Comparison of ENCODE assay signal across 1 cellular context in genomic region chr6:167420858-167421766, GRCh38.
TF ChIP-seq lines count a peak whose summit lies in the region.

No MANE protein-coding gene starts in this region.

TF ChIP-seq in HepG2, 621 proteins besides CTCF, POLR2A, EP300 and RAD21 (continues in another document):
- TF ChIP-seq KDM5B (CRISPR knock-in tag; IDR thresholded peaks at IDR 0.05; ENCODE audit: borderline replicate concordance) (peak; percentile 46; the same call in 1 of the 2 replicates), NR0B2 (CRISPR knock-in tag; IDR thresholded peaks at IDR 0.05) (no peak), GABPA (IDR thresholded peaks at IDR 0.05; ENCODE audit: low read depth, low read length) (no peak), GABPA (CRISPR knock-in tag; IDR thresholded peaks at IDR 0.05; ENCODE audit: low read depth) (no peak), SCMH1 (CRISPR knock-in tag; IDR thresholded peaks at IDR 0.05; ENCODE audit: borderline replicate concordance) (no peak), ZFX (CRISPR knock-in tag; IDR thresholded peaks at IDR 0.05; ENCODE audit: low read depth) (peak; percentile 82), ERF (CRISPR knock-in tag; IDR thresholded peaks at IDR 0.05) (peak; percentile 72), HES4 (CRISPR knock-in tag; IDR thresholded peaks at IDR 0.05; ENCODE audit: borderline replicate concordance) (no peak), FOXO4 (CRISPR knock-in tag; conservative IDR thresholded peaks at IDR 0.05) (no peak), ATF2 (CRISPR knock-in tag; IDR thresholded peaks at IDR 0.05) (peak; percentile 80; the same call in 1 of the 2 replicates), ZNF326 (CRISPR knock-in tag; IDR thresholded peaks at IDR 0.05; ENCODE audit: borderline replicate concordance) (no peak), MTERF4 (CRISPR knock-in tag; IDR thresholded peaks at IDR 0.05) (no peak), ZFP36L1 (CRISPR knock-in tag; IDR thresholded peaks at IDR 0.05) (no peak), ZFP36L2 (CRISPR knock-in tag; IDR thresholded peaks at IDR 0.05) (no peak), PAF1 (CRISPR knock-in tag; IDR thresholded peaks at IDR 0.05) (0 out of 2 replicates have a peak, but pooled peaks have one; percentile 59), HNF4A (CRISPR knock-in tag; IDR thresholded peaks at IDR 0.05) (peak; percentile 95), KIAA2018 (CRISPR knock-in tag; IDR thresholded peaks at IDR 0.05; ENCODE audit: borderline replicate concordance) (no peak), LRRFIP1 (CRISPR knock-in tag; conservative IDR thresholded peaks at IDR 0.05) (0 out of 2 replicates have a peak, but pooled peaks have one; percentile 54), ZFP91 (CRISPR knock-in tag; IDR thresholded peaks at IDR 0.05; ENCODE audit: borderline replicate concordance) (peak; percentile 85), HNRNPL (IDR thresholded peaks at IDR 0.05; ENCODE audit: low read depth, low read length) (peak; percentile 96), DNMT3B (CRISPR knock-in tag; conservative IDR thresholded peaks at IDR 0.05) (no peak), ZNF660 (CRISPR knock-in tag; IDR thresholded peaks at IDR 0.05; ENCODE audit: borderline replicate concordance, low read depth) (no peak), SATB2 (CRISPR knock-in tag; IDR thresholded peaks at IDR 0.05) (no peak), ZBTB4 (CRISPR knock-in tag; IDR thresholded peaks at IDR 0.05; ENCODE audit: borderline replicate concordance) (peak; percentile 93; the same call in 1 of the 2 replicates), SNRNP70 (IDR thresholded peaks at IDR 0.05; ENCODE audit: low read depth, low read length) (no peak), ZNF670 (CRISPR knock-in tag; IDR thresholded peaks at IDR 0.05; ENCODE audit: borderline replicate concordance) (peak; percentile 76; the same call in 1 of the 2 replicates), MAFG (CRISPR knock-in tag; IDR thresholded peaks at IDR 0.05) (no peak), ARNTL (CRISPR knock-in tag; IDR thresholded peaks at IDR 0.05) (peak; percentile 49; the same call in 1 of the 2 replicates), AKAP8 (CRISPR knock-in tag; IDR thresholded peaks at IDR 0.05) (peak; percentile 63; the same call in 1 of the 2 replicates), KMT2A (CRISPR knock-in tag; IDR thresholded peaks at IDR 0.05) (peak; percentile 83), GFI1 (CRISPR knock-in tag; IDR thresholded peaks at IDR 0.05; ENCODE audit: borderline replicate concordance) (peak; percentile 42; the same call in 1 of the 2 replicates), GZF1 (CRISPR knock-in tag; IDR thresholded peaks at IDR 0.05) (no peak), ZEB1 (IDR thresholded peaks at IDR 0.05; ENCODE audit: insufficient replicate concordance, low read depth) (no peak), GATAD2A (CRISPR knock-in tag; IDR thresholded peaks at IDR 0.05) (peak; percentile 93), TFDP2 (CRISPR knock-in tag; IDR thresholded peaks at IDR 0.05) (peak; percentile 57; the same call in 1 of the 2 replicates), ZKSCAN1 (IDR thresholded peaks at IDR 0.05; ENCODE audit: low read length) (no peak), ZNF296 (CRISPR knock-in tag; conservative IDR thresholded peaks at IDR 0.05) (0 out of 2 replicates have a peak, but pooled peaks have one; percentile 29), ZNF343 (CRISPR knock-in tag; IDR thresholded peaks at IDR 0.05) (peak; percentile 86; the same call in 1 of the 2 replicates)
